1 cellular context compared by ENCODE assay signal in genomic region chr3:33146791-33147445, GRCh38.
TF ChIP-seq lines count a peak whose summit lies in the region.

No MANE protein-coding gene starts in this region.

TF ChIP-seq in endothelial cell of umbilical vein, 7 proteins besides CTCF, POLR2A, EP300 and RAD21:
- peak; percentile 21 for TF ChIP-seq POLR2AphosphoS5 (IDR thresholded peaks at IDR 0.05; ENCODE audit: insufficient read depth, low read depth, low read length)
- TF ChIP-seq, protein P1, sequence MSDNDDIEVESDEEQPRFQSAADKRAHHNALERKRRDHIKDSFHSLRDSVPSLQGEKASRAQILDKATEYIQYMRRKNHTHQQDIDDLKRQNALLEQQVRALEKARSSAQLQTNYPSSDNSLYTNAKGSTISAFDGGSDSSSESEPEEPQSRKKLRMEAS (IDR thresholded peaks at IDR 0.05; ENCODE audit: insufficient read depth, insufficient read length): no peak
